Comparison of ENCODE assay signal across 11 cellular contexts in genomic region chr1:149614931-149615330, GRCh38. TPM values are rescaled to one million over a fixed set of nuclear protein-coding genes. Genes with fewer than 3 reads are reported as not detected.
DNase-seq lines count a peak whose midpoint lies in the region; ATAC-seq and TF ChIP-seq lines count a peak whose summit lies in the region.
"Not testable (repeated sequence)": the region's sequence is repeated elsewhere in the genome, so short reads cannot be mapped to it uniquely, and the experiment has no call there.
"Had no signal": no experiment of that assay in that cellular context is flagged by ENCODE, and none has a peak within 500 bp of the region (broad histone marks: within the 10 kb centered on the region; RNA-seq: fewer than 3 reads in every experiment).

No MANE protein-coding gene starts in this region.

- not testable (repeated sequence) for ATAC-seq in activated CD4-positive, alpha-beta T cell treated with anti-CD3 and anti-CD28 coated beads for 36 hours; activated CD8-positive, alpha-beta T cell treated with anti-CD3 and anti-CD28 coated beads, Interleukin-2, amount 10 ng/mL, durations not matched to agents 7 days and 5 days; activated T-helper 17 cell treated with anti-CD3 and anti-CD28 coated beads, Interleukin-2, amount 50 U/mL, for 72 hours (replicated peaks)

- POLR2A ChIA-PET in HEK293 (lab: Yijun Ruan, JAX); activated CD4-positive, alpha-beta T cell treated with anti-CD3 and anti-CD28 coated beads for 36 hours (lab: Charles Lee); activated CD8-positive, alpha-beta T cell treated with anti-CD3 and anti-CD28 coated beads, Interleukin-2, amount 10 ng/mL, durations not matched to agents 7 days and 5 days (lab: Charles Lee): not testable (repeated sequence)

- H3K9me3 Mint-ChIP-seq in activated CD4-positive, alpha-beta T cell treated with anti-CD3 and anti-CD28 coated beads for 36 hours (ENCODE audit: low read depth); activated CD8-positive, alpha-beta T cell treated with anti-CD3 and anti-CD28 coated beads, Interleukin-2, amount 10 ng/mL, durations not matched to agents 7 days and 5 days (ENCODE audit: insufficient read depth); activated T-helper 17 cell treated with anti-CD3 and anti-CD28 coated beads, Interleukin-2, amount 50 U/mL, for 72 hours; activated naive CD8-positive, alpha-beta T cell treated with anti-CD3 and anti-CD28 coated beads for 36 hours; immature natural killer cell; nephron progenitor cell: not testable (repeated sequence)

- H3K36me3 Mint-ChIP-seq in activated CD4-positive, alpha-beta T cell treated with anti-CD3 and anti-CD28 coated beads for 36 hours (ENCODE audit: low read depth); activated CD8-positive, alpha-beta T cell treated with anti-CD3 and anti-CD28 coated beads, Interleukin-2, amount 10 ng/mL, durations not matched to agents 7 days and 5 days (ENCODE audit: low read depth); activated T-helper 17 cell treated with anti-CD3 and anti-CD28 coated beads, Interleukin-2, amount 50 U/mL, for 72 hours (ENCODE audit: low read depth); activated naive CD8-positive, alpha-beta T cell treated with anti-CD3 and anti-CD28 coated beads for 36 hours; immature natural killer cell; nephron progenitor cell (ENCODE audit: low read depth): not testable (repeated sequence)

- not testable (repeated sequence) for H3K27ac ChIP-seq in HEK293 (ENCODE audit: extremely low read depth, low read depth, low read length)

- not testable (repeated sequence) for H3K4me3 ChIP-seq in HEK293 (ENCODE audit: low read depth, low read length)

- H3K4me1 Mint-ChIP-seq in activated CD4-positive, alpha-beta T cell treated with anti-CD3 and anti-CD28 coated beads for 36 hours, result peaks cover 11% of the 10 kb centered on the region
- peaks cover 13% of the 10 kb centered on the region for H3K4me1 Mint-ChIP-seq in activated CD8-positive, alpha-beta T cell treated with anti-CD3 and anti-CD28 coated beads, Interleukin-2, amount 10 ng/mL, durations not matched to agents 7 days and 5 days (ENCODE audit: low read depth)
- not testable (repeated sequence) for H3K4me1 Mint-ChIP-seq in activated T-helper 17 cell treated with anti-CD3 and anti-CD28 coated beads, Interleukin-2, amount 50 U/mL, for 72 hours; activated naive CD8-positive, alpha-beta T cell treated with anti-CD3 and anti-CD28 coated beads for 36 hours; nephron progenitor cell
- peaks cover 10 to 11% of the 10 kb centered on the region in 2 donors for H3K4me1 Mint-ChIP-seq in immature natural killer cell

- H3K9me3 ChIP-seq in HEK293 (ENCODE audit: control insufficient read depth, insufficient read depth, low read depth, low read length), result not testable (repeated sequence)

- intact Hi-C loops in activated CD4-positive, alpha-beta T cell treated with anti-CD3 and anti-CD28 coated beads for 36 hours (cut with DNase I, micrococcal nuclease), result not testable (repeated sequence)

- not testable (repeated sequence) for DNase-seq in activated CD4-positive, alpha-beta T cell treated with anti-CD3 and anti-CD28 coated beads for 36 hours; activated CD8-positive, alpha-beta T cell treated with anti-CD3 and anti-CD28 coated beads, Interleukin-2, amount 10 ng/mL, durations not matched to agents 7 days and 5 days; activated naive CD8-positive, alpha-beta T cell treated with anti-CD3 and anti-CD28 coated beads for 36 hours; immature natural killer cell; nephron progenitor cell

- H3K4me3 Mint-ChIP-seq in activated CD4-positive, alpha-beta T cell treated with anti-CD3 and anti-CD28 coated beads for 36 hours, result peak overlapping the region; percentile 59
- H3K4me3 Mint-ChIP-seq in activated CD8-positive, alpha-beta T cell treated with anti-CD3 and anti-CD28 coated beads, Interleukin-2, amount 10 ng/mL, durations not matched to agents 7 days and 5 days, result peak overlapping the region; percentile 24
- H3K4me3 Mint-ChIP-seq in activated T-helper 17 cell treated with anti-CD3 and anti-CD28 coated beads, Interleukin-2, amount 50 U/mL, for 72 hours, result peak overlapping the region; percentile 70
- peak overlapping the region; percentile 67 for H3K4me3 Mint-ChIP-seq in activated naive CD8-positive, alpha-beta T cell treated with anti-CD3 and anti-CD28 coated beads for 36 hours
- peak overlapping the region; percentile 7 to 62 (median 29) for H3K4me3 Mint-ChIP-seq in immature natural killer cell
- H3K4me3 Mint-ChIP-seq in nephron progenitor cell, result peak overlapping the region; percentile 13

- H3K4me1 ChIP-seq in HEK293 (ENCODE audit: control insufficient read depth, insufficient read depth, low read length), result not testable (repeated sequence)

- peak overlapping the region; percentile 93 for H3K27ac Mint-ChIP-seq in activated CD4-positive, alpha-beta T cell treated with anti-CD3 and anti-CD28 coated beads for 36 hours
- H3K27ac Mint-ChIP-seq in activated CD8-positive, alpha-beta T cell treated with anti-CD3 and anti-CD28 coated beads, Interleukin-2, amount 10 ng/mL, durations not matched to agents 7 days and 5 days, result peak overlapping the region; percentile 43
- H3K27ac Mint-ChIP-seq in activated T-helper 17 cell treated with anti-CD3 and anti-CD28 coated beads, Interleukin-2, amount 50 U/mL, for 72 hours, result peak overlapping the region; percentile 26
- peak overlapping the region; percentile 89 for H3K27ac Mint-ChIP-seq in activated naive CD8-positive, alpha-beta T cell treated with anti-CD3 and anti-CD28 coated beads for 36 hours
- H3K27ac Mint-ChIP-seq in immature natural killer cell, result peak overlapping the region; percentile 52 to 90 (median 72)
- H3K27ac Mint-ChIP-seq in nephron progenitor cell, result not testable (repeated sequence)

- not testable (repeated sequence) for H3K27me3 Mint-ChIP-seq in activated CD4-positive, alpha-beta T cell treated with anti-CD3 and anti-CD28 coated beads for 36 hours; activated CD8-positive, alpha-beta T cell treated with anti-CD3 and anti-CD28 coated beads, Interleukin-2, amount 10 ng/mL, durations not matched to agents 7 days and 5 days (ENCODE audit: low read depth); activated T-helper 17 cell treated with anti-CD3 and anti-CD28 coated beads, Interleukin-2, amount 50 U/mL, for 72 hours; activated naive CD8-positive, alpha-beta T cell treated with anti-CD3 and anti-CD28 coated beads for 36 hours; immature natural killer cell (ENCODE audit: low read depth in 3 of 3); nephron progenitor cell (ENCODE audit: low read depth, poor library complexity)

- H3K36me3 ChIP-seq in HEK293 (ENCODE audit: control insufficient read depth in 2 of 2, insufficient read depth in 1 of 2, low read length in 2 of 2), result not testable (repeated sequence)

- CTCF ChIA-PET in HEK293 (lab: Yijun Ruan, JAX); activated CD4-positive, alpha-beta T cell treated with anti-CD3 and anti-CD28 coated beads for 36 hours (lab: Charles Lee); activated CD8-positive, alpha-beta T cell treated with anti-CD3 and anti-CD28 coated beads, Interleukin-2, amount 10 ng/mL, durations not matched to agents 7 days and 5 days (lab: Charles Lee): not testable (repeated sequence)

- not testable (repeated sequence) for TF ChIP-seq CTCF in HEK293 (tag by site-specific recombination; IDR thresholded peaks at IDR 0.05); nephron progenitor cell (IDR thresholded peaks at IDR 0.05)

TF ChIP-seq in HEK293, 187 proteins besides CTCF, POLR2A, EP300 and RAD21:
- TF ChIP-seq EGR2 (tag by site-specific recombination; IDR thresholded peaks at IDR 0.05; ENCODE audit: low read depth) (peak; percentile 73; the same call in 1 of the 2 replicates), ZFHX2 (tag by site-specific recombination; conservative IDR thresholded peaks at IDR 0.05) (peak; percentile 75)

RNA-seq across cellular contexts. Expression of gene PPIAL4C, which starts 31.3 kb away (rescaled TPM):
- total RNA-seq in activated CD4-positive, alpha-beta T cell treated with anti-CD3 and anti-CD28 coated beads for 36 hours, result not detected
- total RNA-seq in activated CD8-positive, alpha-beta T cell treated with anti-CD3 and anti-CD28 coated beads, Interleukin-2, amount 10 ng/mL, durations not matched to agents 7 days and 5 days, result 1 to 10 TPM in 1 of 2 experiments, not detected in 1; 1.4 TPM
- not detected for total RNA-seq in activated T-helper 17 cell treated with anti-CD3 and anti-CD28 coated beads, Interleukin-2, amount 50 U/mL, for 72 hours
- not detected for total RNA-seq in activated naive CD8-positive, alpha-beta T cell treated with anti-CD3 and anti-CD28 coated beads for 36 hours
- polyA plus RNA-seq in immature natural killer cell, result not detected
- total RNA-seq: A673, LHCN-M2, MCF 10A had no signal
- polyA plus RNA-seq: H1 had no signal

Comparison
In these comparisons a context has a peak if more than half of its experiments do, and no peak if none do; other contexts are left out.
1. H3K4me3 Mint-ChIP-seq: peak in every context shown above with its lines; median percentile 70 in activated T-helper 17 cell treated with anti-CD3 and anti-CD28 coated beads, Interleukin-2, amount 50 U/mL, for 72 hours; 67 in activated naive CD8-positive, alpha-beta T cell treated with anti-CD3 and anti-CD28 coated beads for 36 hours; 59 in activated CD4-positive, alpha-beta T cell treated with anti-CD3 and anti-CD28 coated beads for 36 hours; 29 in immature natural killer cell; 24 in activated CD8-positive, alpha-beta T cell treated with anti-CD3 and anti-CD28 coated beads, Interleukin-2, amount 10 ng/mL, durations not matched to agents 7 days and 5 days; 13 in nephron progenitor cell.